ENCODE assay signal across 17 cellular contexts in genomic region chr3:18481946-18482548, GRCh38.
"Had no signal": no experiment of that assay in that cellular context is flagged by ENCODE, and none has a peak within 500 bp of the region (broad histone marks: within the 10 kb centered on the region; RNA-seq: fewer than 3 reads in every experiment).

No MANE protein-coding gene starts in this region.

- ATAC-seq: activated naive CD4-positive, alpha-beta T cell treated with anti-CD3 and anti-CD28 coated beads, Interleukin-2, amount 50 U/mL, for 72 hours; esophagus mucosa; left cardiac atrium; lower lobe of right lung; naive thymus-derived CD4-positive, alpha-beta T cell; right lobe of liver; stimulated activated memory B cell treated with anti-CD40 and anti-IgM and Interleukin-4, amounts not matched to agents 10 μg/mL and 1 μg/mL and 100 μg/mL, for 72 hours; T-cell had no signal

- H3K27ac ChIP-seq: lower lobe of right lung, prostate gland, right lobe of liver, tibial nerve had no signal

- DNase-seq: activated CD4-positive, alpha-beta T cell treated with anti-CD3 and anti-CD28 coated beads, Interleukin-2, amount 10 ng/mL, durations not matched to agents 7 days and 5 days; activated effector memory CD4-positive, alpha-beta T cell treated with anti-CD3 and anti-CD28 coated beads, Interleukin-2, amount 50 U/mL, for 16 hours; activated T-cell treated with anti-CD3 and anti-CD28 coated beads, Interleukin-2, amount 50 U/mL, for 1 hour; aorta; glutamatergic neuron; immature natural killer cell; left cardiac atrium; lower lobe of right lung; naive thymus-derived CD4-positive, alpha-beta T cell; right lobe of liver; T-cell; T1000 had no signal

- H3K4me3 ChIP-seq: lower lobe of right lung, prostate gland, right lobe of liver, tibial nerve had no signal

- H3K36me3 ChIP-seq: lower lobe of right lung, prostate gland, right lobe of liver, tibial nerve had no signal

- H3K9me3 ChIP-seq: prostate gland, right lobe of liver had no signal

- H3K27me3 ChIP-seq: right lobe of liver, tibial nerve had no signal

- H3K4me1 ChIP-seq: lower lobe of right lung, prostate gland, right lobe of liver, tibial nerve had no signal
